Comparison of ENCODE assay signal across 8 cellular contexts in genomic region chr1:27341525-27342252, GRCh38. TPM values are rescaled to one million over a fixed set of nuclear protein-coding genes. Genes with fewer than 3 reads are reported as not detected.
A peak's percentile ranks its signal among the peaks of the same experiment; 100 is the strongest.
DNase-seq lines count a peak whose midpoint lies in the region; ATAC-seq and TF ChIP-seq lines count a peak whose summit lies in the region.

Gene SYTL1, plus strand, starts transcription at chr1:27342022. Its CDS starts 3,313 bp downstream, at chr1:27345335.

- peak within 1 kb of the TSS; percentile 74 for H3K27ac Mint-ChIP-seq in chondrocyte (ENCODE audit: unreplicated experiment)

- peaks cover 24% of the 10 kb centered on the region for H3K4me1 Mint-ChIP-seq in chondrocyte (ENCODE audit: low read depth)

- TF ChIP-seq CTCF in chondrocyte (IDR thresholded peaks at IDR 0.05) (no peak), lower lobe of right lung (IDR thresholded peaks at IDR 0.05) (no peak)

- H3K4me1 ChIP-seq in lower lobe of right lung = peaks cover 31% of the 10 kb centered on the region

- intact Hi-C loops in lower lobe of right lung (cut with DNase I) = no loop called here

- peak within 1 kb of the TSS; percentile 61 for H3K4me3 ChIP-seq in lower lobe of right lung

- H3K9me3 ChIP-seq in lower lobe of right lung = no peaks in the 10 kb centered on the region

- peaks cover 17% of the 10 kb centered on the region for H3K36me3 ChIP-seq in lower lobe of right lung

- H3K27ac ChIP-seq in lower lobe of right lung = peak within 1 kb of the TSS; percentile 78

- H3K36me3 Mint-ChIP-seq in chondrocyte (ENCODE audit: low read depth) = no peaks in the 10 kb centered on the region

- ATAC-seq in HG02571 (IDR thresholded peaks at IDR 0.05; ENCODE audit: unreplicated experiment) (peak; percentile 66), lower lobe of right lung (peak; percentile 81 to 89), HG03139 (IDR thresholded peaks at IDR 0.05; ENCODE audit: unreplicated experiment) (no peak)

- H3K27me3 Mint-ChIP-seq in chondrocyte (ENCODE audit: low read depth) = no peaks in the 10 kb centered on the region

- H3K27me3 ChIP-seq in lower lobe of right lung (ENCODE audit: low read depth) = no peaks in the 10 kb centered on the region

- H3K9me3 Mint-ChIP-seq in chondrocyte (ENCODE audit: low read depth) = no peaks in the 10 kb centered on the region

- peak; percentile 76 for DNase-seq in ELR (ENCODE audit: low read depth)
- DNase-seq in NCI-H345 (lab: John Stamatoyannopoulos, UW) = peak; percentile 78
- DNase-seq in activated CD4-positive, CD25-positive, alpha-beta regulatory T cell (lab: John Stamatoyannopoulos, UW) = peak in 3 of 4 experiments; percentile 11 to 45 (median 40)
- DNase-seq in chondrocyte (ENCODE audit: low spot score) = no peak
- DNase-seq in lower lobe of right lung = peak; percentile 81
- peak; percentile 22 for DNase-seq in superior temporal gyrus (ENCODE audit: extremely low spot score)

- H3K4me3 Mint-ChIP-seq in chondrocyte (ENCODE audit: unreplicated experiment) = peak within 1 kb of the TSS; percentile 36

RNA-seq across cellular contexts. Expression of gene SYTL1, which starts in this region (rescaled TPM):
- total RNA-seq in chondrocyte = 0.82 to 1.2 TPM (median 0.85 TPM) in 3 replicates
- total RNA-seq in lower lobe of right lung = 29.3 TPM

Comparison
In these comparisons a context has a peak if more than half of its experiments do, and no peak if none do; other contexts are left out.
1. RNA of gene SYTL1 (total RNA-seq): 29.3 TPM in lower lobe of right lung (single experiment); 0.82 to 1.2 TPM in chondrocyte; every median in the first group is over 10 times any median in the second.